ENCODE assay signal across 18 cellular contexts in genomic region chr15:78609551-78609950, GRCh38. TPM values are rescaled to one million over a fixed set of nuclear protein-coding genes. Genes with fewer than 3 reads are reported as not detected.
"Had no signal": no experiment of that assay in that cellular context is flagged by ENCODE, and none has a peak within 500 bp of the region (broad histone marks: within the 10 kb centered on the region; RNA-seq: fewer than 3 reads in every experiment).

No MANE protein-coding gene starts in this region.

RNA-seq across cellular contexts. Expression of gene CHRNA3, which starts 11.2 kb away (rescaled TPM):
- total RNA-seq: activated naive CD4-positive, alpha-beta T cell treated with anti-CD3 and anti-CD28 coated beads for 36 hours; activated naive CD4-positive, alpha-beta T cell treated with anti-CD3 and anti-CD28 coated beads, Interleukin-2, amount 50 U/mL, for 72 hours; activated naive CD8-positive, alpha-beta T cell treated with anti-CD3 and anti-CD28 coated beads for 36 hours; activated naive CD8-positive, alpha-beta T cell treated with anti-CD3 and anti-CD28 coated beads, Interleukin-2, amount 10 ng/mL, durations not matched to agents 7 days and 5 days; activated T-cell treated with anti-CD3 and anti-CD28 coated beads, Interleukin-2, amount 50 U/mL, for 4 hours; activated T-cell treated with anti-CD3 and anti-CD28 coated beads, Interleukin-2, amount 50 U/mL, for 72 hours; activated T-helper 1 cell treated with anti-CD3 and anti-CD28 coated beads, Interleukin-12 subunit alpha, Interleukin-12 subunit beta, Interleukin-2, Interleukin-4 antibody, amounts not matched to agents 30 ng/mL and 10 ng/mL and 1 ng/mL, durations not matched to agents 14 hours and 24 hours and 36 hours; activated T-helper 17 cell treated with anti-CD3 and anti-CD28 coated beads, Interleukin-2, amount 50 U/mL, for 72 hours; activated T-helper 2 cell treated with anti-CD3 and anti-CD28 coated beads, Interferon-gamma antibody, Interleukin-2, Interleukin-4, amounts not matched to agents 10 μg/mL and 5 μg/mL and 100 μg/mL, durations not matched to agents 14 hours and 24 hours and 36 hours; aorta; ascending aorta; astrocyte; bronchial epithelial cell; chondrocyte had no signal
- polyA plus RNA-seq: aorta had no signal

RNA-seq across cellular contexts. Expression of gene CHRNB4, which starts 31.5 kb away (rescaled TPM):
- total RNA-seq: activated naive CD4-positive, alpha-beta T cell treated with anti-CD3 and anti-CD28 coated beads for 36 hours; activated naive CD4-positive, alpha-beta T cell treated with anti-CD3 and anti-CD28 coated beads, Interleukin-2, amount 50 U/mL, for 72 hours; activated naive CD8-positive, alpha-beta T cell treated with anti-CD3 and anti-CD28 coated beads for 36 hours; activated naive CD8-positive, alpha-beta T cell treated with anti-CD3 and anti-CD28 coated beads, Interleukin-2, amount 10 ng/mL, durations not matched to agents 7 days and 5 days; activated T-cell treated with anti-CD3 and anti-CD28 coated beads, Interleukin-2, amount 50 U/mL, for 4 hours; activated T-cell treated with anti-CD3 and anti-CD28 coated beads, Interleukin-2, amount 50 U/mL, for 72 hours; activated T-helper 1 cell treated with anti-CD3 and anti-CD28 coated beads, Interleukin-12 subunit alpha, Interleukin-12 subunit beta, Interleukin-2, Interleukin-4 antibody, amounts not matched to agents 30 ng/mL and 10 ng/mL and 1 ng/mL, durations not matched to agents 14 hours and 24 hours and 36 hours; activated T-helper 17 cell treated with anti-CD3 and anti-CD28 coated beads, Interleukin-2, amount 50 U/mL, for 72 hours; activated T-helper 2 cell treated with anti-CD3 and anti-CD28 coated beads, Interferon-gamma antibody, Interleukin-2, Interleukin-4, amounts not matched to agents 10 μg/mL and 5 μg/mL and 100 μg/mL, durations not matched to agents 14 hours and 24 hours and 36 hours; aorta; ascending aorta; astrocyte; body of pancreas; breast epithelium; bronchial epithelial cell; cardiac septum had no signal
- polyA plus RNA-seq: aorta, cardiac muscle cell had no signal

RNA-seq across cellular contexts. Expression of gene CHRNA5, which starts 44.2 kb away (rescaled TPM):
- total RNA-seq: ascending aorta had no signal
